Comparison of ENCODE assay signal across 34 cellular contexts in the genomic region with DNA sequence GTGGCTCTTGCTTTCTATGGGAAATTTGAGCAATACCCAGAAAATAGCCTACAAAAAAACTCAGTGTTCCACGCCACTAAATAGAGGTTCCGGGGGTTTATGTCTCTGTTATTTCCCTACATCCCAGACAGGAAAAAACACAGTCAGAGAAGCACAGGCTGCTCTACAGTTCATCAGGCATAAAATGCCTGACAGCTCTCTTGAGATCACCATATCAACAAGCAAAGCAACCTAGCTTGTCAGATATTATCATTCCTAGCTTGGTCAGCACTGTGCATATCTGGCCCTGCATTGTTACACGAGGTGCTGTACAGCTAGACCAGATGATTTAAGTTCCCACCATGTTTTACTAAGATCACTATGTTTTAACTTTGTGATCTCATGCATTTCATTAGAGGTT.
"Had no signal": no experiment of that assay in that cellular context is flagged by ENCODE, and none has a peak within 500 bp of the region (broad histone marks: within the 10 kb centered on the region; RNA-seq: fewer than 3 reads in every experiment).

No MANE protein-coding gene starts in this region.

- H3K36me3 ChIP-seq: cardiac muscle cell had no signal

- H3K27me3 ChIP-seq: cardiac muscle cell had no signal

- H2AFZ ChIP-seq: PC-9 had no signal

- H3K27ac ChIP-seq: cardiac muscle cell, PC-9, RWPE1, VCaP had no signal

- H3K4me2 ChIP-seq: PC-9 had no signal

- H3K4me3 ChIP-seq: cardiac muscle cell, PC-9 had no signal

- FAIRE-seq: RCC 7860 had no signal

- DNase-seq: activated B cell treated with CpG ODN at 0.5 μM for 24 hours; activated CD4-positive, alpha-beta memory T cell treated with anti-CD3 and anti-CD28 coated beads for 36 hours; activated CD4-positive, alpha-beta T cell treated with anti-CD3 and anti-CD28 coated beads for 4 hours; activated CD4-positive, alpha-beta T cell treated with anti-CD3 and anti-CD28 coated beads, Interleukin-2, amount 50 U/mL, for 1 hour; activated CD4-positive, CD25-positive, alpha-beta regulatory T cell treated with anti-CD3 and anti-CD28 coated beads, Interleukin-2, amount 50 U/mL, for 72 hours; activated CD8-positive, alpha-beta memory T cell treated with anti-CD3 and anti-CD28 coated beads, Interleukin-2, amount 50 U/mL, for 4 hours; activated gamma-delta T cell treated with Interleukin-2 at 50 U/mL for 16 hours; activated naive CD4-positive, alpha-beta T cell treated with anti-CD3 and anti-CD28 coated beads for 36 hours; activated T-cell treated with anti-CD3 and anti-CD28 coated beads for 4 hours; activated T-cell treated with anti-CD3 and anti-CD28 coated beads, Interleukin-2, amount 50 U/mL, for 4 hours; amniotic stem cell; aorta; Kasumi-1; KG1; MM.1S; MV-4-11; NCI-H1092; NCI-H1436 treated with DMSO at 0.1 percent for 48 hours; NCI-H187; NCI-H2029 treated with DMSO at 0.1 percent for 48 hours; NCI-H2107; NCI-H226; NCI-H446 treated with DMSO at 0.1 percent for 48 hours; NCI-H524; PC-9; SIG-M5; SW 1271; T-helper 1 cell; T-helper 2 cell; T-helper 9 cell had no signal
